Comparison of ENCODE assay signal across 26 cellular contexts in genomic region chr12:100789975-100790374, GRCh38. TPM values are rescaled to one million over a fixed set of nuclear protein-coding genes. Genes with fewer than 3 reads are reported as not detected.
"Had no signal": no experiment of that assay in that cellular context is flagged by ENCODE, and none has a peak within 500 bp of the region (broad histone marks: within the 10 kb centered on the region; RNA-seq: fewer than 3 reads in every experiment).

No MANE protein-coding gene starts in this region.

- H3K4me1 ChIP-seq: ascending aorta, gastrocnemius medialis had no signal

- H3K27me3 ChIP-seq: ascending aorta, brain microvascular endothelial cell, foreskin keratinocyte, gastrocnemius medialis had no signal

- H3K4me3 ChIP-seq: ascending aorta, esophagus muscularis mucosa, gastrocnemius medialis, heart left ventricle had no signal

- H3K36me3 Mint-ChIP-seq: activated naive CD4-positive, alpha-beta T cell treated with anti-CD3 and anti-CD28 coated beads, Interleukin-2, amount 50 U/mL, for 72 hours; activated naive CD8-positive, alpha-beta T cell treated with anti-CD3 and anti-CD28 coated beads, Interleukin-2, amount 10 ng/mL, durations not matched to agents 7 days and 5 days had no signal

- H3K27ac Mint-ChIP-seq: activated CD4-positive, alpha-beta T cell treated with anti-CD3 and anti-CD28 coated beads, Interleukin-2, amount 10 ng/mL, durations not matched to agents 7 days and 5 days; activated CD8-positive, alpha-beta T cell treated with anti-CD3 and anti-CD28 coated beads for 36 hours; activated naive CD4-positive, alpha-beta T cell treated with anti-CD3 and anti-CD28 coated beads, Interleukin-2, amount 50 U/mL, for 72 hours; activated naive CD8-positive, alpha-beta T cell treated with anti-CD3 and anti-CD28 coated beads, Interleukin-2, amount 10 ng/mL, durations not matched to agents 7 days and 5 days; activated T-helper 17 cell treated with anti-CD3 and anti-CD28 coated beads, Interleukin-2, amount 50 U/mL, for 72 hours; effector memory CD8-positive, alpha-beta T cell had no signal

- H3K4me3 Mint-ChIP-seq: activated CD4-positive, alpha-beta T cell treated with anti-CD3 and anti-CD28 coated beads, Interleukin-2, amount 10 ng/mL, durations not matched to agents 7 days and 5 days; activated CD8-positive, alpha-beta T cell treated with anti-CD3 and anti-CD28 coated beads for 36 hours; activated naive CD8-positive, alpha-beta T cell treated with anti-CD3 and anti-CD28 coated beads, Interleukin-2, amount 10 ng/mL, durations not matched to agents 7 days and 5 days; activated T-cell treated with anti-CD3 and anti-CD28 coated beads, Interleukin-2, amount 50 U/mL, for 4 hours; activated T-helper 17 cell treated with anti-CD3 and anti-CD28 coated beads, Interleukin-2, amount 50 U/mL, for 72 hours; effector memory CD8-positive, alpha-beta T cell had no signal

- H3K9me3 Mint-ChIP-seq: activated CD4-positive, alpha-beta T cell treated with anti-CD3 and anti-CD28 coated beads, Interleukin-2, amount 10 ng/mL, durations not matched to agents 7 days and 5 days; activated CD8-positive, alpha-beta T cell treated with anti-CD3 and anti-CD28 coated beads for 36 hours; activated naive CD8-positive, alpha-beta T cell treated with anti-CD3 and anti-CD28 coated beads, Interleukin-2, amount 10 ng/mL, durations not matched to agents 7 days and 5 days; activated T-helper 17 cell treated with anti-CD3 and anti-CD28 coated beads, Interleukin-2, amount 50 U/mL, for 72 hours had no signal

- ATAC-seq: activated CD8-positive, alpha-beta T cell treated with anti-CD3 and anti-CD28 coated beads for 36 hours; activated naive CD4-positive, alpha-beta T cell treated with anti-CD3 and anti-CD28 coated beads, Interleukin-2, amount 50 U/mL, for 72 hours; activated T-cell treated with anti-CD3 and anti-CD28 coated beads, Interleukin-2, amount 50 U/mL, for 4 hours; activated T-helper 17 cell treated with anti-CD3 and anti-CD28 coated beads, Interleukin-2, amount 50 U/mL, for 72 hours; effector memory CD8-positive, alpha-beta T cell; foreskin keratinocyte; gastrocnemius medialis; heart left ventricle had no signal

- H3K27ac ChIP-seq: ascending aorta, brain microvascular endothelial cell, esophagus muscularis mucosa, foreskin keratinocyte, gastrocnemius medialis, heart left ventricle had no signal

- DNase-seq: activated CD4-positive, alpha-beta T cell treated with anti-CD3 and anti-CD28 coated beads for 1 hour; activated CD4-positive, alpha-beta T cell treated with anti-CD3 and anti-CD28 coated beads for 4 hours; activated CD4-positive, alpha-beta T cell treated with anti-CD3 and anti-CD28 coated beads, Interleukin-2, amount 10 ng/mL, durations not matched to agents 7 days and 5 days; activated CD4-positive, alpha-beta T cell treated with anti-CD3 and anti-CD28 coated beads, Interleukin-2, amount 50 U/mL, for 4 hours; activated CD8-positive, alpha-beta memory T cell treated with anti-CD3 and anti-CD28 coated beads for 24 hours; activated CD8-positive, alpha-beta T cell treated with anti-CD3 and anti-CD28 coated beads for 36 hours; activated effector memory CD4-positive, alpha-beta T cell treated with Interleukin-2 at 50 U/mL for 16 hours; activated gamma-delta T cell treated with Interleukin-2 at 50 U/mL for 16 hours; activated naive CD4-positive, alpha-beta T cell treated with Interleukin-2 at 50 U/mL for 16 hours; activated naive CD8-positive, alpha-beta T cell treated with anti-CD3 and anti-CD28 coated beads, Interleukin-2, amount 10 ng/mL, durations not matched to agents 7 days and 5 days; activated T-cell treated with anti-CD3 and anti-CD28 coated beads, Interleukin-2, amount 50 U/mL, for 4 hours; brain microvascular endothelial cell; cortex of kidney; dermis blood vessel endothelial cell; effector CD4-positive, alpha-beta T cell; effector memory CD8-positive, alpha-beta T cell; foreskin keratinocyte; gastrocnemius medialis; glutamatergic neuron; heart left ventricle; T-helper 2 cell had no signal

- H3K36me3 ChIP-seq: ascending aorta, brain microvascular endothelial cell, esophagus muscularis mucosa, gastrocnemius medialis, heart left ventricle had no signal

- H3K9me3 ChIP-seq: ascending aorta, esophagus muscularis mucosa, gastrocnemius medialis, heart left ventricle had no signal

- H3K4me1 Mint-ChIP-seq: activated CD4-positive, alpha-beta T cell treated with anti-CD3 and anti-CD28 coated beads, Interleukin-2, amount 10 ng/mL, durations not matched to agents 7 days and 5 days; activated naive CD8-positive, alpha-beta T cell treated with anti-CD3 and anti-CD28 coated beads, Interleukin-2, amount 10 ng/mL, durations not matched to agents 7 days and 5 days; activated T-helper 17 cell treated with anti-CD3 and anti-CD28 coated beads, Interleukin-2, amount 50 U/mL, for 72 hours had no signal

RNA-seq across cellular contexts. Expression of gene ANO4, which starts 4.6 kb away (rescaled TPM):
- total RNA-seq: activated CD4-positive, alpha-beta T cell treated with anti-CD3 and anti-CD28 coated beads, Interleukin-2, amount 10 ng/mL, durations not matched to agents 7 days and 5 days; activated CD8-positive, alpha-beta T cell treated with anti-CD3 and anti-CD28 coated beads for 36 hours; activated naive CD4-positive, alpha-beta T cell treated with anti-CD3 and anti-CD28 coated beads, Interleukin-2, amount 50 U/mL, for 72 hours; activated naive CD8-positive, alpha-beta T cell treated with anti-CD3 and anti-CD28 coated beads, Interleukin-2, amount 10 ng/mL, durations not matched to agents 7 days and 5 days; activated T-cell treated with anti-CD3 and anti-CD28 coated beads, Interleukin-2, amount 50 U/mL, for 4 hours; activated T-helper 17 cell treated with anti-CD3 and anti-CD28 coated beads, Interleukin-2, amount 50 U/mL, for 72 hours; T-helper 1 cell treated with Interleukin-12 subunit alpha and Interleukin-12 subunit beta and Interleukin-4 antibody, amounts not matched to agents 30 ng/mL and 1 ng/mL, for 36 hours had no signal
